8 cellular contexts compared by ENCODE assay signal in the genomic region with DNA sequence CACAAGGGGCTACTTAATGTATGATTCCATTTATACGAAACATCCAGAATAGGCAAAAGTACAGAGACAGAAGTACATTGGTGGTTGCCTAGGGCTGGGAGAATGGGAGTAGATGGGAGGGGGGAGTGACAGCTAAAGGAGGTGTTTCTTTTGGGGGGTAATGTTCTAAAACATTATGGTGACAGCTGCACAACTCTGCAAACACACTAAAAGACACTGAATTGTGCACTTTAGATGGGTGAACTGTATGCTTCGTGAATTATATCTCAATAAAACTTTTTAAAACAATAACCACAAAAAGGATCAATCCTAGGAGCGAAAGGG. TPM values are rescaled to one million over a fixed set of nuclear protein-coding genes. Genes with fewer than 3 reads are reported as not detected.
DNase-seq lines count a peak whose midpoint lies in the region; ATAC-seq and TF ChIP-seq lines count a peak whose summit lies in the region.

No MANE protein-coding gene starts in this region.

- no peak for TF ChIP-seq EP300 in neural cell (conservative IDR thresholded peaks at IDR 0.05; ENCODE audit: poor library complexity, severe bottlenecking)

- H3K27me3 ChIP-seq in BJ (ENCODE audit: control insufficient read depth, insufficient read depth, low read length) (peaks cover 4% of the 10 kb centered on the region; the same call in 1 of the 2 replicates), MM.1S (replicated peaks; ENCODE audit: insufficient read depth, low read length) (peaks cover 8% of the 10 kb centered on the region; the same call in 1 of the 2 replicates), neural cell (ENCODE audit: insufficient read depth, low read depth, low read length) (no peaks in the 10 kb centered on the region)
- no peaks in the 10 kb centered on the region for H3K27me3 ChIP-seq in effector memory CD4-positive, alpha-beta T cell (replicated peaks; ENCODE audit: control insufficient read depth, insufficient read depth, low read length, poor library complexity, severe bottlenecking)

- no peak for ATAC-seq in HG03521 (IDR thresholded peaks at IDR 0.05; ENCODE audit: unreplicated experiment)
- no peak for ATAC-seq in GM19351 (IDR thresholded peaks at IDR 0.05; ENCODE audit: unreplicated experiment)

- H3K4me2 ChIP-seq in MM.1S (ENCODE audit: low read depth, low read length) (peak overlapping the region; percentile 68), neural cell (ENCODE audit: low read length) (peak overlapping the region; percentile 78)

- H3K9me2 ChIP-seq in MM.1S (replicated peaks; ENCODE audit: insufficient read depth, low read length) (no peaks in the 10 kb centered on the region), neural cell (ENCODE audit: insufficient read depth, low read length) (no peaks in the 10 kb centered on the region)

- no peaks in the 10 kb centered on the region for H3F3A ChIP-seq in MM.1S (ENCODE audit: insufficient read depth, low read length)
- no peaks in the 10 kb centered on the region for H3F3A ChIP-seq in neural cell (ENCODE audit: insufficient read depth, low read length, poor library complexity, severe bottlenecking)

- CTCF ChIA-PET in BJ (lab: Yijun Ruan, JAX), result interaction anchor here (0.6 to 3.3 kb wide), 15 partner anchors 10 to 448 kb away, joined by 3 to 47 read pairs (median 4); no protein-coding TSS in a partner anchor

- peak overlapping the region; percentile 83 for H2AFZ ChIP-seq in MM.1S (ENCODE audit: low read length)
- peak overlapping the region; percentile 83 for H2AFZ ChIP-seq in neural cell (ENCODE audit: low read depth, low read length)

- no peak overlapping the region for H3K27ac ChIP-seq in MM.1S (ENCODE audit: low read length)
- H3K27ac ChIP-seq in effector memory CD4-positive, alpha-beta T cell (ENCODE audit: insufficient read depth, low read length, poor library complexity, severe bottlenecking), result peak overlapping the region; percentile 59
- peak overlapping the region; percentile 59 for H3K27ac ChIP-seq in neural cell (ENCODE audit: low read length)

- no peaks in the 10 kb centered on the region for H3K9me3 ChIP-seq in MM.1S (replicated peaks; ENCODE audit: insufficient read depth, low read length)
- H3K9me3 ChIP-seq in effector memory CD4-positive, alpha-beta T cell (ENCODE audit: control insufficient read depth, low read length), result no peaks in the 10 kb centered on the region
- H3K9me3 ChIP-seq in neural cell (ENCODE audit: low read length), result no peaks in the 10 kb centered on the region

- no peaks in the 10 kb centered on the region for H3K79me2 ChIP-seq in MM.1S (ENCODE audit: low read length)
- no peaks in the 10 kb centered on the region for H3K79me2 ChIP-seq in neural cell (replicated peaks; ENCODE audit: insufficient read depth, low read length)

- TF ChIP-seq RAD21 in neural cell (conservative IDR thresholded peaks at IDR 0.05), result no peak

- DNase-seq in BJ (ENCODE audit: low read depth) (no peak), MM.1S (no peak), UCSD-AML1 (lab: John Stamatoyannopoulos, UW; ENCODE audit: unreplicated experiment) (no peak), mesenteric fat pad (ENCODE audit: low spot score) (no peak)
- DNase-seq in effector memory CD4-positive, alpha-beta T cell, result no peak

- 0 out of 2 replicates have a peak, but pooled peaks cover 4% of the 10 kb centered on the region for H3K4me1 ChIP-seq in MM.1S (ENCODE audit: low read length)
- peaks cover 4% of the 10 kb centered on the region for H3K4me1 ChIP-seq in effector memory CD4-positive, alpha-beta T cell (ENCODE audit: control insufficient read depth, insufficient read depth, low read length, poor library complexity, severe bottlenecking)

- H4K20me1 ChIP-seq in MM.1S (ENCODE audit: insufficient read depth, low read length), result no peaks in the 10 kb centered on the region
- no peaks in the 10 kb centered on the region for H4K20me1 ChIP-seq in neural cell (ENCODE audit: insufficient read depth)

- peak overlapping the region; percentile 62 for H3K4me3 ChIP-seq in BJ (ENCODE audit: low read depth, low read length)
- H3K4me3 ChIP-seq in MM.1S (ENCODE audit: low read length), result peak overlapping the region; percentile 63
- peak overlapping the region; percentile 69 for H3K4me3 ChIP-seq in effector memory CD4-positive, alpha-beta T cell (ENCODE audit: insufficient read depth, low read depth, low read length, poor library complexity, severe bottlenecking)
- peak overlapping the region; percentile 88 for H3K4me3 ChIP-seq in neural cell (ENCODE audit: low read length)

- POLR2A ChIA-PET in BJ (lab: Charles Lee), result no interaction called here

- H3K36me3 ChIP-seq in BJ (ENCODE audit: control insufficient read depth, insufficient read depth, low read length) (no peaks in the 10 kb centered on the region), MM.1S (replicated peaks; ENCODE audit: insufficient read depth, low read length) (no peaks in the 10 kb centered on the region), neural cell (ENCODE audit: insufficient read depth, low read length) (no peaks in the 10 kb centered on the region)
- H3K36me3 ChIP-seq in effector memory CD4-positive, alpha-beta T cell (ENCODE audit: control insufficient read depth, insufficient read depth, low read length), result no peaks in the 10 kb centered on the region

- TF ChIP-seq CTCF in BJ (IDR thresholded peaks at IDR 0.05; ENCODE audit: insufficient read depth, low read depth, low read length) (no peak), MM.1S (IDR thresholded peaks at IDR 0.05; ENCODE audit: low read length) (no peak), neural cell (IDR thresholded peaks at IDR 0.05; ENCODE audit: poor library complexity, severe bottlenecking) (no peak)

- H3K9ac ChIP-seq in MM.1S (ENCODE audit: low read length), result peak overlapping the region; percentile 49; the same call in 1 of the 2 replicates
- H3K9ac ChIP-seq in neural cell (ENCODE audit: low read length), result peak overlapping the region; percentile 85

TF ChIP-seq in neural cell, 6 proteins besides CTCF, POLR2A, EP300 and RAD21:
- no peak for TF ChIP-seq SMC3 (conservative IDR thresholded peaks at IDR 0.05; ENCODE audit: poor library complexity)
- TF ChIP-seq POLR2AphosphoS5 (IDR thresholded peaks at IDR 0.05), result no peak
- TF ChIP-seq TAF1 (IDR thresholded peaks at IDR 0.05; ENCODE audit: low read depth), result no peak
- TF ChIP-seq, protein P1, sequence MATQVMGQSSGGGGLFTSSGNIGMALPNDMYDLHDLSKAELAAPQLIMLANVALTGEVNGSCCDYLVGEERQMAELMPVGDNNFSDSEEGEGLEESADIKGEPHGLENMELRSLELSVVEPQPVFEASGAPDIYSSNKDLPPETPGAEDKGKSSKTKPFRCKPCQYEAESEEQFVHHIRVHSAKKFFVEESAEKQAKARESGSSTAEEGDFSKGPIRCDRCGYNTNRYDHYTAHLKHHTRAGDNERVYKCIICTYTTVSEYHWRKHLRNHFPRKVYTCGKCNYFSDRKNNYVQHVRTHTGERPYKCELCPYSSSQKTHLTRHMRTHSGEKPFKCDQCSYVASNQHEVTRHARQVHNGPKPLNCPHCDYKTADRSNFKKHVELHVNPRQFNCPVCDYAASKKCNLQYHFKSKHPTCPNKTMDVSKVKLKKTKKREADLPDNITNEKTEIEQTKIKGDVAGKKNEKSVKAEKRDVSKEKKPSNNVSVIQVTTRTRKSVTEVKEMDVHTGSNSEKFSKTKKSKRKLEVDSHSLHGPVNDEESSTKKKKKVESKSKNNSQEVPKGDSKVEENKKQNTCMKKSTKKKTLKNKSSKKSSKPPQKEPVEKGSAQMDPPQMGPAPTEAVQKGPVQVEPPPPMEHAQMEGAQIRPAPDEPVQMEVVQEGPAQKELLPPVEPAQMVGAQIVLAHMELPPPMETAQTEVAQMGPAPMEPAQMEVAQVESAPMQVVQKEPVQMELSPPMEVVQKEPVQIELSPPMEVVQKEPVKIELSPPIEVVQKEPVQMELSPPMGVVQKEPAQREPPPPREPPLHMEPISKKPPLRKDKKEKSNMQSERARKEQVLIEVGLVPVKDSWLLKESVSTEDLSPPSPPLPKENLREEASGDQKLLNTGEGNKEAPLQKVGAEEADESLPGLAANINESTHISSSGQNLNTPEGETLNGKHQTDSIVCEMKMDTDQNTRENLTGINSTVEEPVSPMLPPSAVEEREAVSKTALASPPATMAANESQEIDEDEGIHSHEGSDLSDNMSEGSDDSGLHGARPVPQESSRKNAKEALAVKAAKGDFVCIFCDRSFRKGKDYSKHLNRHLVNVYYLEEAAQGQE (IDR thresholded peaks at IDR 0.05; ENCODE audit: borderline replicate concordance), result no peak
- no peak for TF ChIP-seq MXI1 (conservative IDR thresholded peaks at IDR 0.05; ENCODE audit: poor library complexity, severe bottlenecking)
- TF ChIP-seq EZH2 (IDR thresholded peaks at IDR 0.05; ENCODE audit: borderline replicate concordance, insufficient read depth, low read length, poor library complexity, severe bottlenecking), result no peak

RNA-seq across cellular contexts. Expression of gene LYRM9, which starts 0.7 kb away (rescaled TPM):
- polyA plus RNA-seq in BJ (2011; rRNA removed) (6.5 and 7.0 TPM in 2 replicates), neural cell (80.4 and 83.8 TPM in 2 replicates)
- 1.1 and 1.5 TPM in 2 replicates for polyA minus RNA-seq in BJ (2011; rRNA and poly(A)+ RNA removed)
- 33.1 and 48.0 TPM in 2 replicates for polyA minus RNA-seq in neural cell
- total RNA-seq in mesenteric fat pad, result 10.4 TPM

Comparison
In these comparisons a context has a peak if more than half of its experiments do, and no peak if none do; other contexts are left out.
1. RNA of gene LYRM9, which starts 0.7 kb away (polyA plus RNA-seq): 80.4 to 83.8 TPM in neural cell; 6.5 to 7.0 TPM in BJ; every median in the first group is over 10 times any median in the second.
2. Peak in every context shown above with its lines, with median percentiles within 50 percentile points of each other: H3K4me3 ChIP-seq.